8 cellular contexts compared by ENCODE assay signal in the genomic region with DNA sequence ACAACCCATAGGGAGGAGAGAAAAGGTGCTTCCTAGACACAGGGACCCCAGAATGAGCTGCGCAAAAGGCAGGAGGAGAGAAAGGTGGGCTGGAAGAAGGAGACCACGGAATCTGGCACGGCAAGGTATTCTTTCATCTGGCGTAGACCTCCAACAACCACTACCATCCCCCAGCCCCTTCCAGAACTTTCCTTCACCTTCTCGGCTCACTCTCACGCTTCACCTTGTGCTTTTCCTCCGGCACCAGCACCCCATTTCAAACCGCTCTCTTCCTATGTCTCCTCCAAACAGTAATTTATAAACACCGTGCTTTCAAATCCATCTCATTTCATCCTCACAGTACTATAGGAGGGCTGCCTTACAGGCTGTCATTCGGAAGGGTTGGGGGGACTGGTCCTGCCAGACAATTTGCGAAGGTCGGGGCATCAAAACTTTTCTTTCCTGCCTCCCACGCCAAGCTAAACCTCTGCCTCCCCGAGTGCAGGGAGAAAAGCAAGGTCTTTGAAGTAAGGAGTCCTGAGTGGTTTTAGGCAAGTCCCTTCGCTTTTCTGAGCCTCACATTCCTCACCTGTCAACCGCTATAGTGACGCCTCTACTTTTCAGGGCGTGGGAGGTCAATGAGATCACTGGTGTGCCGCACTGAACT. TPM values are rescaled to one million over a fixed set of nuclear protein-coding genes. Genes with fewer than 3 reads are reported as not detected.
DNase-seq lines count a peak whose midpoint lies in the region; ATAC-seq and TF ChIP-seq lines count a peak whose summit lies in the region.

No MANE protein-coding gene starts in this region.

- WGBS in hepatocyte (ENCODE audit: low lambda C conversion rate, missing lambda C conversion rate) = 43% methylated on average over 19 of the region's 19 CpGs

- peak overlapping the region; percentile 49 for H2AFZ ChIP-seq in hepatocyte

- no peaks in the 10 kb centered on the region for H3K9me3 ChIP-seq in hepatocyte (ENCODE audit: low read depth)

- CTCF ChIA-PET in activated CD8-positive, alpha-beta T cell treated with anti-CD3 and anti-CD28 coated beads, Interleukin-2, amount 10 ng/mL, durations not matched to agents 7 days and 5 days (lab: Charles Lee) = interaction anchor here (1.6 to 3.8 kb wide), 2 partner anchors 142 to 377 kb away, joined by 5 to 20 read pairs; no protein-coding TSS in a partner anchor

- H3K27me3 Mint-ChIP-seq in T-helper 1 cell treated with Interleukin-12 subunit alpha and Interleukin-12 subunit beta and Interleukin-4 antibody, amounts not matched to agents 30 μg/mL and 1 μg/mL, for 36 hours (ENCODE audit: low read depth) = no peaks in the 10 kb centered on the region
- no peaks in the 10 kb centered on the region for H3K27me3 Mint-ChIP-seq in activated CD8-positive, alpha-beta T cell treated with anti-CD3 and anti-CD28 coated beads, Interleukin-2, amount 10 ng/mL, durations not matched to agents 7 days and 5 days (ENCODE audit: low read depth)

- peak overlapping the region; percentile 99 for H3K27ac Mint-ChIP-seq in T-helper 1 cell treated with Interleukin-12 subunit alpha and Interleukin-12 subunit beta and Interleukin-4 antibody, amounts not matched to agents 30 μg/mL and 1 μg/mL, for 36 hours
- H3K27ac Mint-ChIP-seq in activated CD8-positive, alpha-beta T cell treated with anti-CD3 and anti-CD28 coated beads, Interleukin-2, amount 10 ng/mL, durations not matched to agents 7 days and 5 days = peak overlapping the region; percentile 93
- H3K27ac Mint-ChIP-seq in stimulated activated effector memory CD8-positive, alpha-beta T cell treated with anti-CD3 and anti-CD28 coated beads, Interleukin-12 subunit alpha, Interleukin-12 subunit beta, amount 100 ng/mL, for 72 hours = peak overlapping the region; percentile 94

- H3K36me3 Mint-ChIP-seq in T-helper 1 cell treated with Interleukin-12 subunit alpha and Interleukin-12 subunit beta and Interleukin-4 antibody, amounts not matched to agents 30 μg/mL and 1 μg/mL, for 36 hours (ENCODE audit: low read depth) = peaks cover 28% of the 10 kb centered on the region
- H3K36me3 Mint-ChIP-seq in activated CD8-positive, alpha-beta T cell treated with anti-CD3 and anti-CD28 coated beads, Interleukin-2, amount 10 ng/mL, durations not matched to agents 7 days and 5 days (ENCODE audit: low read depth) = peaks cover 18% of the 10 kb centered on the region
- H3K36me3 Mint-ChIP-seq in stimulated activated effector memory CD8-positive, alpha-beta T cell treated with anti-CD3 and anti-CD28 coated beads, Interleukin-12 subunit alpha, Interleukin-12 subunit beta, amount 100 ng/mL, for 72 hours = peaks cover 9% of the 10 kb centered on the region

- peak overlapping the region; percentile 85 for H3K4me3 ChIP-seq in hepatocyte

- H3K4me3 Mint-ChIP-seq in T-helper 1 cell treated with Interleukin-12 subunit alpha and Interleukin-12 subunit beta and Interleukin-4 antibody, amounts not matched to agents 30 μg/mL and 1 μg/mL, for 36 hours = peak overlapping the region; percentile 100
- peak overlapping the region; percentile 99 for H3K4me3 Mint-ChIP-seq in activated CD8-positive, alpha-beta T cell treated with anti-CD3 and anti-CD28 coated beads, Interleukin-2, amount 10 ng/mL, durations not matched to agents 7 days and 5 days
- peak overlapping the region; percentile 96 for H3K4me3 Mint-ChIP-seq in stimulated activated effector memory CD8-positive, alpha-beta T cell treated with anti-CD3 and anti-CD28 coated beads, Interleukin-12 subunit alpha, Interleukin-12 subunit beta, amount 100 ng/mL, for 72 hours

- H3K4me1 Mint-ChIP-seq in T-helper 1 cell treated with Interleukin-12 subunit alpha and Interleukin-12 subunit beta and Interleukin-4 antibody, amounts not matched to agents 30 μg/mL and 1 μg/mL, for 36 hours (ENCODE audit: low read depth) = peaks cover 40% of the 10 kb centered on the region
- H3K4me1 Mint-ChIP-seq in activated CD8-positive, alpha-beta T cell treated with anti-CD3 and anti-CD28 coated beads, Interleukin-2, amount 10 ng/mL, durations not matched to agents 7 days and 5 days (ENCODE audit: low read depth) = peaks cover 43% of the 10 kb centered on the region
- peaks cover 50% of the 10 kb centered on the region for H3K4me1 Mint-ChIP-seq in stimulated activated effector memory CD8-positive, alpha-beta T cell treated with anti-CD3 and anti-CD28 coated beads, Interleukin-12 subunit alpha, Interleukin-12 subunit beta, amount 100 ng/mL, for 72 hours

- peak overlapping the region; percentile 87 for H3K4me2 ChIP-seq in hepatocyte

- H4K20me1 ChIP-seq in hepatocyte (ENCODE audit: insufficient read depth, poor library complexity, severe bottlenecking) = peaks cover 2% of the 10 kb centered on the region

- no peak for TF ChIP-seq CTCF in hepatocyte (IDR thresholded peaks at IDR 0.05; ENCODE audit: poor library complexity)

- peaks cover 29% of the 10 kb centered on the region for H3K4me1 ChIP-seq in hepatocyte (ENCODE audit: insufficient read depth)

- H3K79me2 ChIP-seq in hepatocyte = peaks cover 68% of the 10 kb centered on the region

- no peaks in the 10 kb centered on the region for H3K27me3 ChIP-seq in hepatocyte

- no peaks in the 10 kb centered on the region for H3K9me3 Mint-ChIP-seq in T-helper 1 cell treated with Interleukin-12 subunit alpha and Interleukin-12 subunit beta and Interleukin-4 antibody, amounts not matched to agents 30 μg/mL and 1 μg/mL, for 36 hours
- no peaks in the 10 kb centered on the region for H3K9me3 Mint-ChIP-seq in activated CD8-positive, alpha-beta T cell treated with anti-CD3 and anti-CD28 coated beads, Interleukin-2, amount 10 ng/mL, durations not matched to agents 7 days and 5 days (ENCODE audit: insufficient read depth)
- no peaks in the 10 kb centered on the region for H3K9me3 Mint-ChIP-seq in stimulated activated effector memory CD8-positive, alpha-beta T cell treated with anti-CD3 and anti-CD28 coated beads, Interleukin-12 subunit alpha, Interleukin-12 subunit beta, amount 100 ng/mL, for 72 hours

- peak overlapping the region; percentile 98 for H3K27ac ChIP-seq in hepatocyte

- H3K9me2 ChIP-seq in hepatocyte (replicated peaks; ENCODE audit: insufficient read depth) = no peaks in the 10 kb centered on the region

- POLR2A ChIA-PET in activated CD8-positive, alpha-beta T cell treated with anti-CD3 and anti-CD28 coated beads, Interleukin-2, amount 10 ng/mL, durations not matched to agents 7 days and 5 days (lab: Charles Lee) = interaction anchor here (1.1 to 2.1 kb wide), 4 partner anchors 12 to 49 kb away, joined by 3 to 10 read pairs (median 6); partner anchors contain the start of gene ALG8

- DNase-seq in T-helper 1 cell (no peak), hepatocyte (ENCODE audit: low spot score) (no peak)
- DNase-seq in activated CD8-positive, alpha-beta T cell treated with anti-CD3 and anti-CD28 coated beads, Interleukin-2, amount 10 ng/mL, durations not matched to agents 7 days and 5 days = no peak
- no peak for DNase-seq in stimulated activated effector memory CD8-positive, alpha-beta T cell treated with anti-CD3 and anti-CD28 coated beads, Interleukin-12 subunit alpha, Interleukin-12 subunit beta, amount 100 ng/mL, for 72 hours (ENCODE audit: low spot score in 2 of 2)

- ATAC-seq in activated CD8-positive, alpha-beta T cell treated with anti-CD3 and anti-CD28 coated beads, Interleukin-2, amount 10 ng/mL, durations not matched to agents 7 days and 5 days = no peak
- ATAC-seq in stimulated activated effector memory CD8-positive, alpha-beta T cell treated with anti-CD3 and anti-CD28 coated beads, Interleukin-12 subunit alpha, Interleukin-12 subunit beta, amount 100 ng/mL, for 72 hours = no peak
- no peak for ATAC-seq in HG03196 (IDR thresholded peaks at IDR 0.05; ENCODE audit: unreplicated experiment)
- no peak for ATAC-seq in GM18502 (IDR thresholded peaks at IDR 0.05; ENCODE audit: poor library complexity, unreplicated experiment)
- ATAC-seq in GM19351 (IDR thresholded peaks at IDR 0.05; ENCODE audit: unreplicated experiment) = no peak

- no peaks in the 10 kb centered on the region for H3K36me3 ChIP-seq in hepatocyte (replicated peaks; ENCODE audit: insufficient read depth, low read depth)

RNA-seq across cellular contexts. Expression of gene KCTD21, which starts 0.9 kb away (rescaled TPM):
- 1 to 10 TPM; 7.1 to 7.8 TPM for total RNA-seq in activated CD8-positive, alpha-beta T cell treated with anti-CD3 and anti-CD28 coated beads, Interleukin-2, amount 10 ng/mL, durations not matched to agents 7 days and 5 days
- total RNA-seq in hepatocyte = 8.2 and 9.2 TPM in 2 replicates
- polyA plus RNA-seq in hepatocyte = 3.8 and 4.7 TPM in 2 replicates

RNA-seq across cellular contexts. Expression of gene USP35, which starts 1.2 kb away (rescaled TPM):
- total RNA-seq in activated CD8-positive, alpha-beta T cell treated with anti-CD3 and anti-CD28 coated beads, Interleukin-2, amount 10 ng/mL, durations not matched to agents 7 days and 5 days = 10 to 100 TPM; 11.9 to 12.8 TPM
- 4.5 and 7.3 TPM in 2 replicates for total RNA-seq in hepatocyte
- polyA plus RNA-seq in hepatocyte = 2.9 and 4.7 TPM in 2 replicates

RNA-seq across cellular contexts. Expression of gene ALG8, which starts 48.1 kb away (rescaled TPM):
- total RNA-seq in activated CD8-positive, alpha-beta T cell treated with anti-CD3 and anti-CD28 coated beads, Interleukin-2, amount 10 ng/mL, durations not matched to agents 7 days and 5 days = 10 to 100 TPM; 49.9 to 51.7 TPM
- 43.1 and 66.8 TPM in 2 replicates for total RNA-seq in hepatocyte
- 62.0 and 74.3 TPM in 2 replicates for polyA plus RNA-seq in hepatocyte
